Comparison of ENCODE assay signal across 8 cellular contexts in the genomic region with DNA sequence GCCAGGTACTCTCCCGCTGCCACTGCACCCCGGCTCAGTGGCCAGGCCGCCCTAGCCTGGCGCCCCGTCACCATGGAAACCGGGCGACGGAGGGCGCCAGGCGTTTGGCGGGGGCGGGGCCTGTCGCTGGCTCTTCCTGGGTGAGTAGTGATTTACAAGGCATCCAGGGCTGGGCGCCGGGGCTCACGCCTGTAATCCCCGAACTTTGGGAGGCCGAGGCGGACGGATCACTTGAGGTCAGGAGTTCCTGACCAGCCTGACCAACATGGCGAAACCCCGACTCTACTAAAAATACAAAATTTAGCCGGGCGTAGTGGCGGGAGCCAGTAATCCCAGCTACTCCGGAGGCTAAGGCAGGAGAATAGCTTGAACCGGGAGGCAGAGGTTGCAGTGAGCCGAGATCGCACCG. TPM values are rescaled to one million over a fixed set of nuclear protein-coding genes. Genes with fewer than 3 reads are reported as not detected.
DNase-seq lines count a peak whose midpoint lies in the region; ATAC-seq and TF ChIP-seq lines count a peak whose summit lies in the region.
"Not testable (repeated sequence)": the region's sequence is repeated elsewhere in the genome, so short reads cannot be mapped to it uniquely, and the experiment has no call there.

A gene (minus strand): TSS at position 107 of the 409 bp plus-strand sequence. CDS start 116 bp downstream, outside the sequence.

- ATAC-seq in GM19468 (IDR thresholded peaks at IDR 0.05; ENCODE audit: extremely low read depth, unreplicated experiment) = peak; percentile 76
- ATAC-seq in HG03354 (IDR thresholded peaks at IDR 0.05; ENCODE audit: poor library complexity, severe bottlenecking, unreplicated experiment) = peak; percentile 94
- ATAC-seq in activated CD8-positive, alpha-beta T cell treated with anti-CD3 and anti-CD28 coated beads for 36 hours = peak; percentile 92
- peak; percentile 92 for ATAC-seq in memory B cell (ENCODE audit: low read depth)

- not testable (repeated sequence) for H3K36me3 Mint-ChIP-seq in activated CD8-positive, alpha-beta T cell treated with anti-CD3 and anti-CD28 coated beads for 36 hours (ENCODE audit: low read depth); memory B cell

- POLR2A ChIA-PET in activated CD8-positive, alpha-beta T cell treated with anti-CD3 and anti-CD28 coated beads for 36 hours (lab: Charles Lee) = not testable (repeated sequence)

- not testable (repeated sequence) for H3K4me1 Mint-ChIP-seq in activated CD8-positive, alpha-beta T cell treated with anti-CD3 and anti-CD28 coated beads for 36 hours (ENCODE audit: low read depth); memory B cell

- CTCF ChIA-PET in activated CD8-positive, alpha-beta T cell treated with anti-CD3 and anti-CD28 coated beads for 36 hours (lab: Charles Lee) = not testable (repeated sequence)

- H3K9me3 Mint-ChIP-seq in activated CD8-positive, alpha-beta T cell treated with anti-CD3 and anti-CD28 coated beads for 36 hours; memory B cell: not testable (repeated sequence)

- peak; percentile 23 for DNase-seq in CD1c-positive myeloid dendritic cell (ENCODE audit: extremely low spot score)
- DNase-seq in NCI-H526 treated with DMSO at 0.1 percent for 48 hours (lab: John Stamatoyannopoulos, UW) = peak; percentile 18
- peak; percentile 76 for DNase-seq in activated CD8-positive, alpha-beta T cell treated with anti-CD3 and anti-CD28 coated beads for 36 hours
- peak; percentile 16 for DNase-seq in effector CD4-positive, alpha-beta T cell
- peak; percentile 37 to 43 for DNase-seq in memory B cell (ENCODE audit: low spot score in 2 of 2)
- peak in 2 of 3 experiments; percentile 20 to 65 for DNase-seq in stimulated activated CD4-positive, alpha-beta T cell treated with anti-CD3 and anti-CD28 coated beads, TNF-alpha, amount 100 ng/mL, for 24 hours (ENCODE audit: low read depth in 3 of 3)

- not testable (repeated sequence) for H3K27ac Mint-ChIP-seq in activated CD8-positive, alpha-beta T cell treated with anti-CD3 and anti-CD28 coated beads for 36 hours
- H3K27ac Mint-ChIP-seq in memory B cell = peak within 1 kb of the TSS; percentile 47

- not testable (repeated sequence) for H3K27me3 Mint-ChIP-seq in activated CD8-positive, alpha-beta T cell treated with anti-CD3 and anti-CD28 coated beads for 36 hours; memory B cell

- intact Hi-C loops in activated CD8-positive, alpha-beta T cell treated with anti-CD3 and anti-CD28 coated beads for 36 hours (cut with micrococcal nuclease) = not testable (repeated sequence)

- H3K4me3 Mint-ChIP-seq in activated CD8-positive, alpha-beta T cell treated with anti-CD3 and anti-CD28 coated beads for 36 hours = peak within 1 kb of the TSS; percentile 72
- H3K4me3 Mint-ChIP-seq in memory B cell = peak within 1 kb of the TSS; percentile 81

- not testable (repeated sequence) for TF ChIP-seq CTCF in activated CD8-positive, alpha-beta T cell treated with anti-CD3 and anti-CD28 coated beads for 36 hours (IDR thresholded peaks at IDR 0.05)

RNA-seq across cellular contexts. Expression of the gene that starts here (rescaled TPM):
- total RNA-seq in activated CD8-positive, alpha-beta T cell treated with anti-CD3 and anti-CD28 coated beads for 36 hours = 1 to 10 TPM; 3.0 to 3.5 TPM

Comparison
In these comparisons a context has a peak if more than half of its experiments do, and no peak if none do; other contexts are left out.
1. Peak in every context shown above with its lines: DNase-seq and ATAC-seq.
2. DNase-seq: peak in every context shown above with its lines; median percentile 76 in activated CD8-positive, alpha-beta T cell treated with anti-CD3 and anti-CD28 coated beads for 36 hours; 42 in stimulated activated CD4-positive, alpha-beta T cell treated with anti-CD3 and anti-CD28 coated beads, TNF-alpha, amount 100 ng/mL, for 24 hours; 40 in memory B cell; 23 in CD1c-positive myeloid dendritic cell; 18 in NCI-H526 treated with DMSO at 0.1 percent for 48 hours; 16 in effector CD4-positive, alpha-beta T cell.